14 cellular contexts compared by ENCODE assay signal in the genomic region with DNA sequence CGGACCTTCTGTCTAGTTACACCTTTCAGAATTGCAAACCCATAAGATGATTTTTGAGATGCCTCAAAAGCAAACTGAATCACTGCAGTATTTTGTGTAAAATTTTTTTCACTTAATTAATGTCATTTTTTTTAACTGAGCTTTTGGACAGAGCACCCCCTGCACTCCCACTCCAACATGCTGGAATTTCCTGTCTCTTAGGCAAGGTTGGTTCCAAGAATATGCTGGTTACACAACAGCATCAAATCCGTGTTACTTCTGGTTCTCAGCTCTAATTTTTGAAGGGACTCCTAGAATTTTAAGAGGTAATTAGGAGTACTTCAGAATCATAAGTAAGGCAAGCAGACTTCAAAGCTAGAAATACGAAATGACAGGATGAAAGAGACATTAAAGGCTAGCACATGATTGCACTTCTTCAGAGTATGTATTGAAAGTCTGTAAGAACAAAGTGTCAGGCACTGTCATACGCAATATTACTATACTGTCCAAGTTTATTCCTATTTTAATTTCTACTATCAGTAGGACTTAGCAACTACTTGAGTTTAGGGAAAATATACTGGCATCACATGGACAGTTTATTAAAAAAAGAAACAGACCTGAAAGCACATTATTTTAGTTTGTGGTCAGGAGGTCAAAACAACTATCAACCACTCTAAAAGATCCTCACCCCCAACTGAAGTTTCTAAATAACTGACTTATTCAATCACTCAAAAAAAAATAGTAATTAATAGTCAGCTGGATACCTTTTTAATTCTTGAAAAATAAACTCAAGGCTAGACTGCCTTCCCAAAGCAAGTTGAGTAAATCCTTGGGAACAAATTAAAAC. TPM values are rescaled to one million over a fixed set of nuclear protein-coding genes. Genes with fewer than 3 reads are reported as not detected.
A peak's percentile ranks its signal among the peaks of the same experiment; 100 is the strongest.
DNase-seq lines count a peak whose midpoint lies in the region; ATAC-seq and TF ChIP-seq lines count a peak whose summit lies in the region.
"Had no signal": no experiment of that assay in that cellular context is flagged by ENCODE, and none has a peak within 500 bp of the region (broad histone marks: within the 10 kb centered on the region; RNA-seq: fewer than 3 reads in every experiment).

No MANE protein-coding gene starts in this region.

- no peak overlapping the region for H3K27ac Mint-ChIP-seq in activated T-helper 17 cell treated with anti-CD3 and anti-CD28 coated beads, Interleukin-2, amount 50 U/mL, for 72 hours
- H3K27ac Mint-ChIP-seq: H9, immature natural killer cell, neural progenitor cell had no signal

- peak overlapping the region in 8 of 11 experiments; percentile 32 to 58 (median 44); a peak in 13 of 22 replicates for H3K4me2 ChIP-seq in BLaER1 treated with 17β-estradiol and CSF1 and Interleukin-3, amounts not matched to agents 10 nM and 100 nM
- peak overlapping the region; percentile 34 for H3K4me2 ChIP-seq in fibroblast of lung (ENCODE audit: extremely low read depth, insufficient read depth, low read length)
- H3K4me2 ChIP-seq: neural progenitor cell had no signal

- H3K4me3 Mint-ChIP-seq in activated T-helper 17 cell treated with anti-CD3 and anti-CD28 coated beads, Interleukin-2, amount 50 U/mL, for 72 hours, result no peak overlapping the region
- H3K4me3 Mint-ChIP-seq: H9, immature natural killer cell, neural progenitor cell had no signal

- peaks cover 11 to 37% (median 23%) of the 10 kb centered on the region in 10 experiments; a peak in 18 of 20 replicates for H3K4me1 ChIP-seq in BLaER1 treated with 17β-estradiol and CSF1 and Interleukin-3, amounts not matched to agents 10 nM and 100 nM
- peaks cover 3% of the 10 kb centered on the region for H3K4me1 ChIP-seq in fibroblast of lung (ENCODE audit: control insufficient read depth, extremely low read depth, insufficient read depth, low read length)
- H3K4me1 ChIP-seq: BE2C, neural progenitor cell had no signal

- no peaks in the 10 kb centered on the region for H3K27me3 ChIP-seq in BLaER1 treated with 17β-estradiol and CSF1 and Interleukin-3, amounts not matched to agents 10 nM and 100 nM
- H3K27me3 ChIP-seq in fibroblast of lung (ENCODE audit: control insufficient read depth, insufficient read depth, low read length), result no peaks in the 10 kb centered on the region
- H3K27me3 ChIP-seq: BE2C, neural progenitor cell had no signal

- H3K4me3 ChIP-seq in BLaER1 treated with 17β-estradiol and CSF1 and Interleukin-3, amounts not matched to agents 10 nM and 100 nM, result no peak overlapping the region
- H3K4me3 ChIP-seq in fibroblast of lung (replicated peaks in 1 of 4; ENCODE audit: control extremely low read depth in 1 of 4, insufficient read depth in 1 of 4, low read depth in 3 of 4, low read length in 4 of 4), result no peak overlapping the region
- H3K4me3 ChIP-seq: neural progenitor cell had no signal

- peak overlapping the region; percentile 6 for H2AFZ ChIP-seq in fibroblast of lung (ENCODE audit: low read length)
- H2AFZ ChIP-seq: neural progenitor cell had no signal

- H3K36me3 Mint-ChIP-seq in activated T-helper 17 cell treated with anti-CD3 and anti-CD28 coated beads, Interleukin-2, amount 50 U/mL, for 72 hours (ENCODE audit: low read depth), result no peaks in the 10 kb centered on the region
- H3K36me3 Mint-ChIP-seq: immature natural killer cell, neural progenitor cell had no signal

- H3K79me2 ChIP-seq in fibroblast of lung (ENCODE audit: control insufficient read depth, insufficient read depth, low read length), result no peaks in the 10 kb centered on the region

- no peak overlapping the region for H3K27ac ChIP-seq in BLaER1 treated with 17β-estradiol and CSF1 and Interleukin-3, amounts not matched to agents 10 nM and 100 nM
- no peak overlapping the region for H3K27ac ChIP-seq in fibroblast of lung (ENCODE audit: insufficient read depth, low read length)
- H3K27ac ChIP-seq: neural progenitor cell had no signal

- ATAC-seq in GM19455 (IDR thresholded peaks at IDR 0.05; ENCODE audit: unreplicated experiment), result peak; percentile 41
- ATAC-seq in HG03460 (IDR thresholded peaks at IDR 0.05; ENCODE audit: unreplicated experiment), result peak; percentile 42
- no peak for ATAC-seq in GM18870 (IDR thresholded peaks at IDR 0.05; ENCODE audit: unreplicated experiment)
- no peak for ATAC-seq in activated T-helper 17 cell treated with anti-CD3 and anti-CD28 coated beads, Interleukin-2, amount 50 U/mL, for 72 hours (replicated peaks)

- peaks cover 7% of the 10 kb centered on the region for H3K27me3 Mint-ChIP-seq in activated T-helper 17 cell treated with anti-CD3 and anti-CD28 coated beads, Interleukin-2, amount 50 U/mL, for 72 hours

- no peaks in the 10 kb centered on the region for H3K9me3 Mint-ChIP-seq in activated T-helper 17 cell treated with anti-CD3 and anti-CD28 coated beads, Interleukin-2, amount 50 U/mL, for 72 hours
- H3K9me3 Mint-ChIP-seq: H9, immature natural killer cell, neural progenitor cell had no signal

- no peak overlapping the region for H3K9ac ChIP-seq in BLaER1 treated with 17β-estradiol and CSF1 and Interleukin-3, amounts not matched to agents 10 nM and 100 nM
- H3K9ac ChIP-seq in fibroblast of lung (ENCODE audit: insufficient read depth, low read length), result no peak overlapping the region
- H3K9ac ChIP-seq: neural progenitor cell had no signal

- peak; percentile 17 to 62 for DNase-seq in fibroblast of lung (ENCODE audit: low read depth in 2 of 2)
- DNase-seq in iPS-NIHi11 (ENCODE audit: low spot score), result no peak
- no peak for DNase-seq in AML-193 (lab: John Stamatoyannopoulos, UW)
- DNase-seq: activated T-cell treated with anti-CD3 and anti-CD28 coated beads, Interleukin-2, amount 50 U/mL, for 1 hour; BE2C; H9; immature natural killer cell; NCI-H187 had no signal

- TF ChIP-seq CTCF in fibroblast of lung (conservative IDR thresholded peaks at IDR 0.05 in 1 of 2, IDR thresholded peaks at IDR 0.05 in 1 of 2; ENCODE audit: low read depth in 1 of 2, low read length in 2 of 2), result no peak

- no peaks in the 10 kb centered on the region for H4K20me1 ChIP-seq in BLaER1 treated with 17β-estradiol and CSF1 and Interleukin-3, amounts not matched to agents 10 nM and 100 nM
- H4K20me1 ChIP-seq in fibroblast of lung (ENCODE audit: control insufficient read depth, extremely low read depth, insufficient read depth, low read length), result no peaks in the 10 kb centered on the region

- H3K4me1 Mint-ChIP-seq in activated T-helper 17 cell treated with anti-CD3 and anti-CD28 coated beads, Interleukin-2, amount 50 U/mL, for 72 hours, result no peaks in the 10 kb centered on the region
- H3K4me1 Mint-ChIP-seq: H9, immature natural killer cell, neural progenitor cell had no signal

- no peaks in the 10 kb centered on the region for H3K36me3 ChIP-seq in BLaER1 treated with 17β-estradiol and CSF1 and Interleukin-3, amounts not matched to agents 10 nM and 100 nM
- no peaks in the 10 kb centered on the region for H3K36me3 ChIP-seq in fibroblast of lung (ENCODE audit: control insufficient read depth, insufficient read depth, low read length)
- H3K36me3 ChIP-seq: BE2C, neural progenitor cell had no signal

- H3K9me3 ChIP-seq in BLaER1 treated with 17β-estradiol and CSF1 and Interleukin-3, amounts not matched to agents 10 nM and 100 nM (replicated peaks in 1 of 11), result no peaks in the 10 kb centered on the region
- no peaks in the 10 kb centered on the region for H3K9me3 ChIP-seq in fibroblast of lung (ENCODE audit: control insufficient read depth, insufficient read depth, low read depth, low read length)
- H3K9me3 ChIP-seq: BE2C had no signal

RNA-seq across cellular contexts. Expression of a gene that starts 1.6 kb away (rescaled TPM):
- total RNA-seq in fibroblast of lung, result 14.1 and 28.7 TPM in 2 replicates
- polyA plus RNA-seq in fibroblast of lung, result 9.3 and 11.3 TPM in 2 replicates
- polyA plus RNA-seq in fibroblast of lung (2012), result 5.5 and 6.6 TPM in 2 replicates
- 0.48 and 9.7 TPM in 2 replicates for polyA minus RNA-seq in fibroblast of lung (ENCODE audit: low replicate concordance)
- not detected for total RNA-seq in activated T-helper 17 cell treated with anti-CD3 and anti-CD28 coated beads, Interleukin-2, amount 50 U/mL, for 72 hours
- total RNA-seq: H9 had no signal

RNA-seq across cellular contexts. Expression of a gene that starts 20.4 kb away (rescaled TPM):
- 17.8 and 19.3 TPM in 2 replicates for total RNA-seq in fibroblast of lung
- 20.4 and 26.9 TPM in 2 replicates for polyA plus RNA-seq in fibroblast of lung
- 38.7 and 49.8 TPM in 2 replicates for polyA plus RNA-seq in fibroblast of lung (2012)
- 1.3 and 4.6 TPM in 2 replicates for polyA minus RNA-seq in fibroblast of lung (ENCODE audit: low replicate concordance)
- total RNA-seq in activated T-helper 17 cell treated with anti-CD3 and anti-CD28 coated beads, Interleukin-2, amount 50 U/mL, for 72 hours, result 10 to 100 TPM; 23.8 to 29.1 TPM

RNA-seq across cellular contexts. Expression of a gene that starts 39.4 kb away (rescaled TPM):
- total RNA-seq in fibroblast of lung, result under 0.01 and 0.50 TPM in 2 replicates
- polyA plus RNA-seq in fibroblast of lung, result 0.33 and 0.58 TPM in 2 replicates
- polyA plus RNA-seq in fibroblast of lung (2012), result 0.08 and 0.70 TPM in 2 replicates
- polyA minus RNA-seq in fibroblast of lung (ENCODE audit: low replicate concordance), result not detected in 2 replicates
- not detected for total RNA-seq in activated T-helper 17 cell treated with anti-CD3 and anti-CD28 coated beads, Interleukin-2, amount 50 U/mL, for 72 hours
- total RNA-seq: H9 had no signal
- polyA plus RNA-seq: immature natural killer cell had no signal

RNA-seq across cellular contexts. Expression of a gene that starts 53.8 kb away (rescaled TPM):
- 71.7 and 97.8 TPM in 2 replicates for total RNA-seq in fibroblast of lung
- 23.6 and 36.3 TPM in 2 replicates for polyA plus RNA-seq in fibroblast of lung
- polyA plus RNA-seq in fibroblast of lung (2012), result 16.4 and 21.3 TPM in 2 replicates
- polyA minus RNA-seq in fibroblast of lung (ENCODE audit: low replicate concordance), result 6.6 and 10.0 TPM in 2 replicates
- 10 to 100 TPM; 14.1 to 14.9 TPM for total RNA-seq in activated T-helper 17 cell treated with anti-CD3 and anti-CD28 coated beads, Interleukin-2, amount 50 U/mL, for 72 hours

Comparison
In these comparisons a context has a peak if more than half of its experiments do, and no peak if none do; other contexts are left out.
1. ATAC-seq: peak in GM19455 (single experiment) and HG03460 (single experiment); none in GM18870 (single experiment) and activated T-helper 17 cell treated with anti-CD3 and anti-CD28 coated beads, Interleukin-2, amount 50 U/mL, for 72 hours (single experiment).
2. DNase-seq: peak in fibroblast of lung (2 of 2); none in iPS-NIHi11 (single experiment) and AML-193 (0 of 2).
3. RNA of a gene that starts 1.6 kb away (total RNA-seq): 14.1 to 28.7 TPM in fibroblast of lung; not detected in activated T-helper 17 cell treated with anti-CD3 and anti-CD28 coated beads, Interleukin-2, amount 50 U/mL, for 72 hours; every median in the first group is over 10 times any median in the second.